Comparison of ENCODE assay signal across 23 cellular contexts in genomic region chr16:17083628-17084027, GRCh38.
DNase-seq lines count a peak whose midpoint lies in the region; ATAC-seq, FAIRE-seq and TF ChIP-seq lines count a peak whose summit lies in the region.
"Had no signal": no experiment of that assay in that cellular context is flagged by ENCODE, and none has a peak within 500 bp of the region (broad histone marks: within the 10 kb centered on the region; RNA-seq: fewer than 3 reads in every experiment).

No MANE protein-coding gene starts in this region.

- H3K9me3 Mint-ChIP-seq in endodermal cell, result peaks cover 8% of the 10 kb centered on the region
- H3K9me3 Mint-ChIP-seq: activated CD4-positive, alpha-beta memory T cell treated with anti-CD3 and anti-CD28 coated beads, Interleukin-2, amount 10 ng/mL, durations not matched to agents 7 days and 5 days; natural killer cell had no signal

- H2AFZ ChIP-seq in neural cell (ENCODE audit: low read depth, low read length), result no peak overlapping the region

- H3K27me3 Mint-ChIP-seq in endodermal cell (ENCODE audit: insufficient read depth), result no peaks in the 10 kb centered on the region
- H3K27me3 Mint-ChIP-seq: activated B cell treated with CpG ODN at 0.5 μM for 24 hours had no signal

- H3K36me3 ChIP-seq in endodermal cell (ENCODE audit: control insufficient read depth, insufficient read depth, low read length) (no peaks in the 10 kb centered on the region), neural cell (ENCODE audit: insufficient read depth, low read length) (no peaks in the 10 kb centered on the region)
- H3K36me3 ChIP-seq: adrenal gland, breast epithelium, colonic mucosa, HAP-1 had no signal

- H3K4me1 ChIP-seq in endodermal cell (ENCODE audit: control insufficient read depth, insufficient read depth, low read length), result peaks cover 3% of the 10 kb centered on the region
- H3K4me1 ChIP-seq: adrenal gland, breast epithelium, colonic mucosa, HAP-1 had no signal

- H3K9me3 ChIP-seq in endodermal cell (ENCODE audit: control insufficient read depth, low read length), result peaks cover 17% of the 10 kb centered on the region
- H3K9me3 ChIP-seq in neural cell (ENCODE audit: low read length), result no peaks in the 10 kb centered on the region
- H3K9me3 ChIP-seq: adrenal gland, breast epithelium, colonic mucosa, HAP-1, SK-N-SH had no signal

- TF ChIP-seq CTCF in endodermal cell (conservative IDR thresholded peaks at IDR 0.05) (no peak), neural cell (IDR thresholded peaks at IDR 0.05; ENCODE audit: poor library complexity, severe bottlenecking) (no peak)

- no peaks in the 10 kb centered on the region for H3K9me2 ChIP-seq in neural cell (ENCODE audit: insufficient read depth, low read length)
- H3K9me2 ChIP-seq: SK-N-SH had no signal

- H3K27ac ChIP-seq in endodermal cell (ENCODE audit: low read depth, low read length), result peak overlapping the region; percentile 93
- peak overlapping the region; percentile 56 for H3K27ac ChIP-seq in neural cell (ENCODE audit: low read length)
- H3K27ac ChIP-seq: adrenal gland, breast epithelium, colonic mucosa had no signal

- H3K27ac Mint-ChIP-seq in endodermal cell, result no peak overlapping the region
- H3K27ac Mint-ChIP-seq: activated B cell treated with CpG ODN at 0.5 μM for 24 hours; activated CD4-positive, alpha-beta memory T cell treated with anti-CD3 and anti-CD28 coated beads, Interleukin-2, amount 10 ng/mL, durations not matched to agents 7 days and 5 days; natural killer cell had no signal

- no peak overlapping the region for H3K4me2 ChIP-seq in neural cell (ENCODE audit: low read length)
- H3K4me2 ChIP-seq: SK-N-SH had no signal

- H3K4me3 ChIP-seq in endodermal cell (ENCODE audit: low read length) (no peak overlapping the region), neural cell (ENCODE audit: low read length) (no peak overlapping the region)
- H3K4me3 ChIP-seq: adrenal gland, breast epithelium, colonic mucosa, HAP-1 had no signal

- H3K4me1 Mint-ChIP-seq in endodermal cell, result peaks cover 31% of the 10 kb centered on the region
- H3K4me1 Mint-ChIP-seq: activated CD4-positive, alpha-beta memory T cell treated with anti-CD3 and anti-CD28 coated beads, Interleukin-2, amount 10 ng/mL, durations not matched to agents 7 days and 5 days had no signal

- H3F3A ChIP-seq in neural cell (ENCODE audit: insufficient read depth, low read length, poor library complexity, severe bottlenecking), result no peaks in the 10 kb centered on the region

- TF ChIP-seq EP300 in neural cell (conservative IDR thresholded peaks at IDR 0.05; ENCODE audit: poor library complexity, severe bottlenecking), result peak; percentile 30

- peak; percentile 88 for DNase-seq in ELF-1 (ENCODE audit: low read depth, low spot score)
- peak; percentile 65 for DNase-seq in NCI-H187 treated with DMSO at 0.1 percent for 48 hours (lab: John Stamatoyannopoulos, UW)
- DNase-seq in endodermal cell, result peak; percentile 60
- no peak for DNase-seq in NCI-H2081 treated with DMSO at 0.1 percent for 48 hours (lab: John Stamatoyannopoulos, UW)
- no peak for DNase-seq in germinal center (ENCODE audit: low spot score)
- no peak for DNase-seq in HTR-8/SVneo (ENCODE audit: insufficient read length, low spot score)
- DNase-seq: activated B cell treated with CpG ODN at 0.5 μM for 24 hours; activated CD4-positive, alpha-beta memory T cell treated with anti-CD3 and anti-CD28 coated beads, Interleukin-2, amount 10 ng/mL, durations not matched to agents 7 days and 5 days; activated T-cell treated with anti-CD3 and anti-CD28 coated beads for 4 hours; adrenal gland; colonic mucosa; DMS 273 treated with DMSO at 0.1 percent for 48 hours; Kasumi-1; natural killer cell; NCI-H1092; NCI-H2171 treated with DMSO at 0.1 percent for 48 hours; SK-N-SH; stimulated activated naive CD4-positive, alpha-beta T cell had no signal

- no peak overlapping the region for H3K4me3 Mint-ChIP-seq in endodermal cell
- H3K4me3 Mint-ChIP-seq: activated B cell treated with CpG ODN at 0.5 μM for 24 hours; activated CD4-positive, alpha-beta memory T cell treated with anti-CD3 and anti-CD28 coated beads, Interleukin-2, amount 10 ng/mL, durations not matched to agents 7 days and 5 days; natural killer cell had no signal

- H3K27me3 ChIP-seq in endodermal cell (ENCODE audit: control insufficient read depth, insufficient read depth, low read length, poor library complexity, severe bottlenecking) (no peaks in the 10 kb centered on the region), neural cell (ENCODE audit: insufficient read depth, low read depth, low read length) (no peaks in the 10 kb centered on the region)
- H3K27me3 ChIP-seq: adrenal gland, colonic mucosa had no signal

- no peak for ATAC-seq in GM19328 (IDR thresholded peaks at IDR 0.05; ENCODE audit: unreplicated experiment)
- ATAC-seq: natural killer cell had no signal

- H4K20me1 ChIP-seq in neural cell (ENCODE audit: insufficient read depth), result no peaks in the 10 kb centered on the region

- TF ChIP-seq RAD21 in neural cell (conservative IDR thresholded peaks at IDR 0.05), result peak; percentile 20

- no peaks in the 10 kb centered on the region for H3K79me2 ChIP-seq in neural cell (replicated peaks; ENCODE audit: insufficient read depth, low read length)

- no peak for FAIRE-seq in HTR-8/SVneo (lab: Jason Lieb, UNC)
- FAIRE-seq: GM12892 had no signal

- 0 to 38% methylated on average over 1 of the region's 1 CpG for WGBS in endodermal cell (ENCODE audit: insufficient coverage in 1 of 2, insufficient read length in 1 of 2), 2 experiments

- no peak overlapping the region for H3K9ac ChIP-seq in endodermal cell (ENCODE audit: extremely low read depth, low read length, poor library complexity, severe bottlenecking)
- no peak overlapping the region for H3K9ac ChIP-seq in neural cell (ENCODE audit: low read length)
- H3K9ac ChIP-seq: SK-N-SH had no signal

- H3K36me3 Mint-ChIP-seq in endodermal cell (ENCODE audit: low read depth), result no peaks in the 10 kb centered on the region
- H3K36me3 Mint-ChIP-seq: natural killer cell had no signal

TF ChIP-seq in neural cell, 6 proteins besides CTCF, POLR2A, EP300 and RAD21:
- TF ChIP-seq POLR2AphosphoS5 (IDR thresholded peaks at IDR 0.05) (no peak), EZH2 (IDR thresholded peaks at IDR 0.05; ENCODE audit: borderline replicate concordance, insufficient read depth, low read length, poor library complexity, severe bottlenecking) (no peak), MXI1 (conservative IDR thresholded peaks at IDR 0.05; ENCODE audit: poor library complexity, severe bottlenecking) (no peak), SMC3 (conservative IDR thresholded peaks at IDR 0.05; ENCODE audit: poor library complexity) (no peak), REST (IDR thresholded peaks at IDR 0.05; ENCODE audit: borderline replicate concordance) (peak; percentile 17), TAF1 (IDR thresholded peaks at IDR 0.05; ENCODE audit: low read depth) (no peak)

Comparison
In these comparisons a context has a peak if more than half of its experiments do, and no peak if none do; other contexts are left out.
1. DNase-seq: peak in ELF-1 (single experiment), NCI-H187 treated with DMSO at 0.1 percent for 48 hours (single experiment) and endodermal cell (single experiment); none in NCI-H2081 treated with DMSO at 0.1 percent for 48 hours (single experiment), germinal center (single experiment) and HTR-8/SVneo (single experiment).